In genomic region chr4:7392438-7393374, GRCh38 we compare ENCODE assay signal across 15 cellular contexts. TPM values are rescaled to one million over a fixed set of nuclear protein-coding genes. Genes with fewer than 3 reads are reported as not detected.
DNase-seq lines count a peak whose midpoint lies in the region; ATAC-seq, FAIRE-seq and TF ChIP-seq lines count a peak whose summit lies in the region.
"Had no signal": no experiment of that assay in that cellular context is flagged by ENCODE, and none has a peak within 500 bp of the region (broad histone marks: within the 10 kb centered on the region; RNA-seq: fewer than 3 reads in every experiment).

No MANE protein-coding gene starts in this region.

- H3K27ac ChIP-seq in coronary artery = no peak overlapping the region
- H3K27ac ChIP-seq: A549, SJSA1 had no signal

- H3K9me3 Mint-ChIP-seq in activated CD8-positive, alpha-beta memory T cell treated with anti-CD3 and anti-CD28 coated beads, Interleukin-2, amount 10 ng/mL, durations not matched to agents 7 days and 5 days (ENCODE audit: low read depth) = peaks cover 3% of the 10 kb centered on the region

- H3K36me3 Mint-ChIP-seq in activated CD8-positive, alpha-beta memory T cell treated with anti-CD3 and anti-CD28 coated beads, Interleukin-2, amount 10 ng/mL, durations not matched to agents 7 days and 5 days = no peaks in the 10 kb centered on the region
- H3K36me3 Mint-ChIP-seq: naive thymus-derived CD4-positive, alpha-beta T cell had no signal

- no peak overlapping the region for H3K4me3 ChIP-seq in coronary artery
- H3K4me3 ChIP-seq: A549, SJSA1 had no signal

- no peak for TF ChIP-seq CTCF in coronary artery (IDR thresholded peaks at IDR 0.05)

- CTCF ChIA-PET in activated CD8-positive, alpha-beta memory T cell treated with anti-CD3 and anti-CD28 coated beads, Interleukin-2, amount 10 ng/mL, durations not matched to agents 7 days and 5 days (lab: Charles Lee) = no interaction called here

- H3K4me3 Mint-ChIP-seq in activated CD8-positive, alpha-beta memory T cell treated with anti-CD3 and anti-CD28 coated beads, Interleukin-2, amount 10 ng/mL, durations not matched to agents 7 days and 5 days = no peak overlapping the region
- H3K4me3 Mint-ChIP-seq: naive thymus-derived CD4-positive, alpha-beta T cell had no signal

- no peak for FAIRE-seq in urothelium cell line (lab: Jason Lieb, UNC)
- FAIRE-seq: A549 had no signal

- no peaks in the 10 kb centered on the region for H3K4me1 Mint-ChIP-seq in activated CD8-positive, alpha-beta memory T cell treated with anti-CD3 and anti-CD28 coated beads, Interleukin-2, amount 10 ng/mL, durations not matched to agents 7 days and 5 days

- H3K27me3 Mint-ChIP-seq in activated CD8-positive, alpha-beta memory T cell treated with anti-CD3 and anti-CD28 coated beads, Interleukin-2, amount 10 ng/mL, durations not matched to agents 7 days and 5 days = peaks cover 6% of the 10 kb centered on the region

- ATAC-seq in activated CD8-positive, alpha-beta memory T cell treated with anti-CD3 and anti-CD28 coated beads, Interleukin-2, amount 10 ng/mL, durations not matched to agents 7 days and 5 days = no peak
- ATAC-seq in left lobe of liver = no peak
- ATAC-seq in GM21515 (IDR thresholded peaks at IDR 0.05; ENCODE audit: unreplicated experiment) = no peak
- ATAC-seq: A549; naive thymus-derived CD4-positive, alpha-beta T cell had no signal

- H3K27ac Mint-ChIP-seq in activated CD8-positive, alpha-beta memory T cell treated with anti-CD3 and anti-CD28 coated beads, Interleukin-2, amount 10 ng/mL, durations not matched to agents 7 days and 5 days = no peak overlapping the region
- H3K27ac Mint-ChIP-seq: naive thymus-derived CD4-positive, alpha-beta T cell had no signal

- peak; percentile 40 for DNase-seq in activated CD8-positive, alpha-beta memory T cell treated with anti-CD3 and anti-CD28 coated beads for 24 hours
- DNase-seq in activated CD8-positive, alpha-beta memory T cell treated with anti-CD3 and anti-CD28 coated beads, Interleukin-2, amount 10 ng/mL, durations not matched to agents 7 days and 5 days = no peak
- DNase-seq in coronary artery (ENCODE audit: low spot score) = peak; percentile 46
- DNase-seq in left lobe of liver (ENCODE audit: low spot score) = peak; percentile 26
- DNase-seq in urothelium cell line (ENCODE audit: low spot score) = peak; percentile 26
- no peak for DNase-seq in amniotic stem cell (lab: John Stamatoyannopoulos, UW)
- DNase-seq in CD1c-positive myeloid dendritic cell (ENCODE audit: extremely low spot score) = no peak
- DNase-seq: activated CD4-positive, alpha-beta T cell treated with anti-CD3 and anti-CD28 coated beads, Interleukin-2, amount 50 U/mL, for 48 hours; anterior cingulate cortex; KBM-7; stimulated activated CD4-positive, alpha-beta T cell treated with anti-CD3 and anti-CD28 coated beads, Interleukin-4, amount 100 ng/mL, for 24 hours had no signal

RNA-seq across cellular contexts. Expression of gene PSAPL1, which starts 42.0 kb away (rescaled TPM):
- not detected for total RNA-seq in activated CD8-positive, alpha-beta memory T cell treated with anti-CD3 and anti-CD28 coated beads, Interleukin-2, amount 10 ng/mL, durations not matched to agents 7 days and 5 days
- not detected for total RNA-seq in left lobe of liver
- total RNA-seq: naive thymus-derived CD4-positive, alpha-beta T cell; SJSA1 had no signal

Comparison
In these comparisons a context has a peak if more than half of its experiments do, and no peak if none do; other contexts are left out.
1. DNase-seq: peak in activated CD8-positive, alpha-beta memory T cell treated with anti-CD3 and anti-CD28 coated beads for 24 hours (single experiment), coronary artery (single experiment), left lobe of liver (single experiment) and urothelium cell line (single experiment); none in activated CD8-positive, alpha-beta memory T cell treated with anti-CD3 and anti-CD28 coated beads, Interleukin-2, amount 10 ng/mL, durations not matched to agents 7 days and 5 days (single experiment), amniotic stem cell (single experiment) and CD1c-positive myeloid dendritic cell (single experiment).